In the genomic region with DNA sequence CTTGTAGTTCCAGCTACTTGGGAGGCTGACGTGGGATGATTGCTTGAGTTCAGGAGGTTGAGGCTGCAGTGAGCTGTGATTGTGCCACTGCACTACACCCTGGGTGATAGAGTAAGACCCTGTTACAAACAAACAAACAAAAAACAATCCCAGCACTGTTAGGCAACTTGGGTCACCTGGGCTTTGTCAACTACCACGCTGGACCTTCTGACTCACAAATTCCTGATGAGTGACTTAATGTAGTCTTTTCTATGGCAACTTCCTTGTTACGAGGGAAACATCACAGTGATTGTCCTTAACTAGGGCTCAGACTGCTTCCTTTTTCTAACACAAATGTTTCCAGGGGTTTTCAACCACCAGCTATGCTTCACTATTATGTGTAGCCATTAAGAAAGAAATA, we compare ENCODE assay signal across 12 cellular contexts.
DNase-seq lines count a peak whose midpoint lies in the region; ATAC-seq lines count a peak whose summit lies in the region.
"Had no signal": no experiment of that assay in that cellular context is flagged by ENCODE, and none has a peak within 500 bp of the region (broad histone marks: within the 10 kb centered on the region; RNA-seq: fewer than 3 reads in every experiment).

No MANE protein-coding gene starts in this region.

- ATAC-seq in GM19023 (IDR thresholded peaks at IDR 0.05; ENCODE audit: unreplicated experiment) = no peak
- ATAC-seq: stimulated activated memory B cell treated with anti-CD40 and anti-IgM and Interleukin-4, amounts not matched to agents 10 μg/mL and 1 μg/mL and 100 μg/mL, for 72 hours had no signal

- intact Hi-C loops in cardiac septum (cut with DNase I) = no loop called here

- peak; percentile 25 for DNase-seq in GM04504 (ENCODE audit: low read depth)
- DNase-seq in RKO (ENCODE audit: low spot score) = peak; percentile 71
- DNase-seq in fibroblast of peridontal ligament (ENCODE audit: extremely low read depth) = peak; percentile 17
- peak; percentile 98 for DNase-seq in renal cortical epithelial cell (ENCODE audit: low read depth)
- no peak for DNase-seq in NCI-H1417 treated with DMSO at 0.1 percent for 48 hours (lab: John Stamatoyannopoulos, UW)
- no peak for DNase-seq in cardiac septum (ENCODE audit: low spot score)
- no peak for DNase-seq in stimulated activated CD4-positive, alpha-beta T cell treated with anti-CD3 and anti-CD28 coated beads, Interleukin-1b, Interleukin-23, amount 100 ng/mL, for 48 hours
- DNase-seq: activated CD4-positive, alpha-beta memory T cell treated with anti-CD3 and anti-CD28 coated beads for 36 hours; DND-41; stimulated activated CD4-positive, alpha-beta T cell treated with anti-CD3 and anti-CD28 coated beads, Interleukin-12 subunit alpha, Interleukin-12 subunit beta, amount 100 ng/mL, for 4 hours had no signal

Comparison
In these comparisons a context has a peak if more than half of its experiments do, and no peak if none do; other contexts are left out.
1. DNase-seq: peak in GM04504 (single experiment), RKO (single experiment), fibroblast of peridontal ligament (single experiment) and renal cortical epithelial cell (single experiment); none in NCI-H1417 treated with DMSO at 0.1 percent for 48 hours (single experiment), cardiac septum (single experiment) and stimulated activated CD4-positive, alpha-beta T cell treated with anti-CD3 and anti-CD28 coated beads, Interleukin-1b, Interleukin-23, amount 100 ng/mL, for 48 hours (single experiment).